In the genomic region with DNA sequence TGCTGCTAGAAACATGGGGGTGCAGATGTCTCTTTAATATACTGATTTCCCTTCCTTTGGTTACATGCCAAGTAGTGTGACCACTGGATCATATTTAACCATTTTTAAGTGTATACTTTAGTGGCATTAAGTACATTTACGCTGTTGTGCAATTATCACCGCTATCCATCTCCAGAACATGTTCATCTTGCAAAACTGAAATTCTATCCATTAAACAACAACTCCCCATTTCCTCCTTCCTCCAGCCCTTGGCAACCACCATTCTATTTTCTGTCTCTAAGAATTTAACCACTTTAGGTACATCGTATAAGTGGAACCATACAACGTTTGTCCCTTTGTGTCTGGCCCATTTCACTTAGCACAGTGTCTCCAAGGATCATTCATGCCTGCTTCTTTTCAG, we compare ENCODE assay signal across 18 cellular contexts. TPM values are rescaled to one million over a fixed set of nuclear protein-coding genes. Genes with fewer than 3 reads are reported as not detected.
DNase-seq lines count a peak whose midpoint lies in the region; ATAC-seq and TF ChIP-seq lines count a peak whose summit lies in the region.
"Had no signal": no experiment of that assay in that cellular context is flagged by ENCODE, and none has a peak within 500 bp of the region (broad histone marks: within the 10 kb centered on the region; RNA-seq: fewer than 3 reads in every experiment).

No MANE protein-coding gene starts in this region.

- H3K27ac Mint-ChIP-seq in stimulated activated naive CD8-positive, alpha-beta T cell treated with anti-CD3 and anti-CD28 coated beads, Interleukin-15, amount 100 ng/mL, for 72 hours, result no peak overlapping the region
- no peak overlapping the region for H3K27ac Mint-ChIP-seq in GM23338
- H3K27ac Mint-ChIP-seq: activated naive CD8-positive, alpha-beta T cell treated with anti-CD3 and anti-CD28 coated beads for 36 hours; T-helper 1 cell treated with Interleukin-12 subunit alpha and Interleukin-12 subunit beta and Interleukin-4 antibody, amounts not matched to agents 30 μg/mL and 1 μg/mL, for 36 hours had no signal

- H3K36me3 Mint-ChIP-seq in GM23338 (ENCODE audit: low read depth), result no peaks in the 10 kb centered on the region
- H3K36me3 Mint-ChIP-seq: activated naive CD8-positive, alpha-beta T cell treated with anti-CD3 and anti-CD28 coated beads for 36 hours had no signal

- no peak for ATAC-seq in Panc1
- no peak for ATAC-seq in HG02852 (IDR thresholded peaks at IDR 0.05; ENCODE audit: unreplicated experiment)
- no peak for ATAC-seq in stimulated activated naive CD8-positive, alpha-beta T cell treated with anti-CD3 and anti-CD28 coated beads, Interleukin-15, amount 100 ng/mL, for 72 hours
- no peak for ATAC-seq in GM23338
- ATAC-seq: right lobe of liver had no signal

- no peaks in the 10 kb centered on the region for H4K20me1 ChIP-seq in hepatocyte (ENCODE audit: insufficient read depth, poor library complexity, severe bottlenecking)
- H4K20me1 ChIP-seq in GM23338 (replicated peaks; ENCODE audit: insufficient read depth), result no peaks in the 10 kb centered on the region

- H3K27me3 Mint-ChIP-seq in stimulated activated naive CD8-positive, alpha-beta T cell treated with anti-CD3 and anti-CD28 coated beads, Interleukin-15, amount 100 ng/mL, for 72 hours, result no peaks in the 10 kb centered on the region
- peaks cover 5% of the 10 kb centered on the region for H3K27me3 Mint-ChIP-seq in GM23338 (ENCODE audit: insufficient read depth, low read depth, poor library complexity)
- H3K27me3 Mint-ChIP-seq: activated naive CD8-positive, alpha-beta T cell treated with anti-CD3 and anti-CD28 coated beads for 36 hours had no signal

- H3K9me3 ChIP-seq in Panc1 (ENCODE audit: control insufficient read depth, insufficient read depth, low read depth, low read length) (no peaks in the 10 kb centered on the region; the same call in 1 of the 2 replicates), hepatocyte (ENCODE audit: low read depth) (no peaks in the 10 kb centered on the region), transverse colon (no peaks in the 10 kb centered on the region)
- H3K9me3 ChIP-seq: Peyer's patch, right lobe of liver, stomach had no signal

- H3K36me3 ChIP-seq in Panc1 (ENCODE audit: control insufficient read depth, insufficient read depth, low read length), result no peaks in the 10 kb centered on the region
- no peaks in the 10 kb centered on the region for H3K36me3 ChIP-seq in hepatocyte (replicated peaks; ENCODE audit: insufficient read depth, low read depth)
- no peaks in the 10 kb centered on the region for H3K36me3 ChIP-seq in transverse colon
- no peaks in the 10 kb centered on the region for H3K36me3 ChIP-seq in GM23338 (ENCODE audit: insufficient read depth)
- H3K36me3 ChIP-seq: neural progenitor cell, Peyer's patch, right lobe of liver, stomach had no signal

- in situ Hi-C loops in Panc1 (cut with HindIII; ENCODE audit: low pct_unique_long_range_greater_than_20kb, low sequenced_read_pairs) (no loop called here), transverse colon (cut with MboI; ENCODE audit: low pct_ligation_motif_present in 1 of 4, low pct_unique_long_range_greater_than_20kb in 1 of 4, low sequenced_read_pairs in 3 of 4) (no loop called here)

- TF ChIP-seq EP300 in transverse colon (IDR thresholded peaks at IDR 0.05; ENCODE audit: low read depth), result no peak

- DNase-seq in NCI-H510A treated with DMSO at 0.1 percent for 48 hours (lab: John Stamatoyannopoulos, UW), result peak; percentile 3
- no peak for DNase-seq in NCI-H510A (lab: John Stamatoyannopoulos, UW)
- DNase-seq in Panc1 (ENCODE audit: low read depth, low spot score), result no peak
- no peak for DNase-seq in hepatocyte (ENCODE audit: low spot score)
- no peak for DNase-seq in transverse colon
- no peak for DNase-seq in stimulated activated naive CD8-positive, alpha-beta T cell treated with anti-CD3 and anti-CD28 coated beads, Interleukin-15, amount 100 ng/mL, for 72 hours
- no peak for DNase-seq in GM23338 (ENCODE audit: low spot score)
- DNase-seq: activated CD4-positive, CD25-positive, alpha-beta regulatory T cell treated with anti-CD3 and anti-CD28 coated beads, Interleukin-2, amount 50 U/mL, for 72 hours; activated naive CD8-positive, alpha-beta T cell treated with anti-CD3 and anti-CD28 coated beads for 36 hours; cerebellar nuclear complex; COR-L47; Peyer's patch; right lobe of liver; stomach had no signal

- no peak for TF ChIP-seq POLR2A in transverse colon (IDR thresholded peaks at IDR 0.05)

- TF ChIP-seq CTCF in Panc1 (IDR thresholded peaks at IDR 0.05) (no peak), hepatocyte (IDR thresholded peaks at IDR 0.05; ENCODE audit: poor library complexity) (no peak), transverse colon (IDR thresholded peaks at IDR 0.05) (no peak), GM23338 (conservative IDR thresholded peaks at IDR 0.05; ENCODE audit: low read depth in 2 of 2) (no peak)

- H3K27ac ChIP-seq in Panc1 (ENCODE audit: low read length), result peak overlapping the region; percentile 90
- H3K27ac ChIP-seq in hepatocyte, result peak overlapping the region; percentile 92
- peak overlapping the region; percentile 87 to 96 (median 90) for H3K27ac ChIP-seq in transverse colon
- H3K27ac ChIP-seq in GM23338 (ENCODE audit: low read depth), result no peak overlapping the region
- H3K27ac ChIP-seq: neural progenitor cell, right lobe of liver had no signal

- H3K79me2 ChIP-seq in hepatocyte, result no peaks in the 10 kb centered on the region
- no peaks in the 10 kb centered on the region for H3K79me2 ChIP-seq in GM23338 (replicated peaks; ENCODE audit: insufficient read depth)

- CTCF ChIA-PET in Panc1 (lab: Charles Lee), result no interaction called here

- no peaks in the 10 kb centered on the region for H3K9me3 Mint-ChIP-seq in stimulated activated naive CD8-positive, alpha-beta T cell treated with anti-CD3 and anti-CD28 coated beads, Interleukin-15, amount 100 ng/mL, for 72 hours
- no peaks in the 10 kb centered on the region; the same call in 2 of the 3 replicates for H3K9me3 Mint-ChIP-seq in GM23338
- H3K9me3 Mint-ChIP-seq: activated naive CD8-positive, alpha-beta T cell treated with anti-CD3 and anti-CD28 coated beads for 36 hours; neural progenitor cell; T-helper 1 cell treated with Interleukin-12 subunit alpha and Interleukin-12 subunit beta and Interleukin-4 antibody, amounts not matched to agents 30 μg/mL and 1 μg/mL, for 36 hours had no signal

- no peak overlapping the region for H3K4me3 Mint-ChIP-seq in stimulated activated naive CD8-positive, alpha-beta T cell treated with anti-CD3 and anti-CD28 coated beads, Interleukin-15, amount 100 ng/mL, for 72 hours
- no peak overlapping the region for H3K4me3 Mint-ChIP-seq in GM23338
- H3K4me3 Mint-ChIP-seq: activated naive CD8-positive, alpha-beta T cell treated with anti-CD3 and anti-CD28 coated beads for 36 hours; neural progenitor cell; T-helper 1 cell treated with Interleukin-12 subunit alpha and Interleukin-12 subunit beta and Interleukin-4 antibody, amounts not matched to agents 30 μg/mL and 1 μg/mL, for 36 hours had no signal

- no peaks in the 10 kb centered on the region for H3K9me2 ChIP-seq in hepatocyte (replicated peaks; ENCODE audit: insufficient read depth)
- H3K9me2 ChIP-seq in GM23338 (ENCODE audit: insufficient read depth), result peaks cover 8% of the 10 kb centered on the region

- POLR2A ChIA-PET in Panc1 (lab: Charles Lee), result interaction anchor here (0.6 kb wide), 1 partner anchor 76 kb away, joined by 4 read pairs; no protein-coding TSS in a partner anchor

- H3K4me2 ChIP-seq in hepatocyte, result no peak overlapping the region
- H3K4me2 ChIP-seq in GM23338, result no peak overlapping the region
- H3K4me2 ChIP-seq: neural progenitor cell had no signal

- peaks cover 40% of the 10 kb centered on the region for H3K4me1 ChIP-seq in Panc1 (ENCODE audit: control insufficient read depth, insufficient read depth, low read length)
- H3K4me1 ChIP-seq in hepatocyte (ENCODE audit: insufficient read depth), result peaks cover 33% of the 10 kb centered on the region
- H3K4me1 ChIP-seq in transverse colon, result peaks cover 25 to 37% (median 34%) of the 10 kb centered on the region in 4 donors
- H3K4me1 ChIP-seq in GM23338 (ENCODE audit: insufficient read depth), result no peaks in the 10 kb centered on the region
- H3K4me1 ChIP-seq: neural progenitor cell, right lobe of liver had no signal

- intact Hi-C loops in Panc1 (cut with micrococcal nuclease; ENCODE audit: unreplicated experiment), result no loop called here
- intact Hi-C loops in transverse colon (cut with DNase I; ENCODE audit: low total_unique reads), result loop anchor here (10.0 kb wide), 1 partner anchor 48 kb away; a partner anchor contains a TSS

- no TSS peak for BruUV-seq in Panc1 (replicated peaks; lab: Mats Ljungman, UMichigan)

- WGBS in hepatocyte (ENCODE audit: low lambda C conversion rate, missing lambda C conversion rate), result 62% methylated on average over 4 of the region's 4 CpGs
- 57 to 79% methylated on average over 4 of the region's 4 CpGs for WGBS in transverse colon (ENCODE audit: low coverage in 1 of 2), 2 donors

- no peak overlapping the region for H2AFZ ChIP-seq in hepatocyte
- no peak overlapping the region for H2AFZ ChIP-seq in GM23338
- H2AFZ ChIP-seq: neural progenitor cell had no signal

- H3K4me3 ChIP-seq in Panc1 (ENCODE audit: low read depth in 2 of 2, low read length in 2 of 2) (no peak overlapping the region), hepatocyte (no peak overlapping the region), transverse colon (no peak overlapping the region), GM23338 (no peak overlapping the region)
- H3K4me3 ChIP-seq: lung, neural progenitor cell, Peyer's patch, right lobe of liver, stomach had no signal

- no peaks in the 10 kb centered on the region for H3F3A ChIP-seq in GM23338 (replicated peaks; ENCODE audit: low read depth)

- H3K27me3 ChIP-seq in Panc1 (ENCODE audit: control insufficient read depth, insufficient read depth, low read length) (no peaks in the 10 kb centered on the region), hepatocyte (no peaks in the 10 kb centered on the region), transverse colon (no peaks in the 10 kb centered on the region), GM23338 (ENCODE audit: insufficient read depth) (no peaks in the 10 kb centered on the region)
- H3K27me3 ChIP-seq: neural progenitor cell, Peyer's patch, right lobe of liver, stomach had no signal

- peaks cover 33% of the 10 kb centered on the region for H3K4me1 Mint-ChIP-seq in stimulated activated naive CD8-positive, alpha-beta T cell treated with anti-CD3 and anti-CD28 coated beads, Interleukin-15, amount 100 ng/mL, for 72 hours
- H3K4me1 Mint-ChIP-seq in GM23338, result peaks cover 8% of the 10 kb centered on the region; the same call in 2 of the 3 replicates

TF ChIP-seq in GM23338, 12 proteins besides CTCF, POLR2A, EP300 and RAD21 (continues in another document):
- no peak for TF ChIP-seq NANOG (IDR thresholded peaks at IDR 0.05; ENCODE audit: borderline replicate concordance)
- no peak for TF ChIP-seq JUNB (IDR thresholded peaks at IDR 0.05; ENCODE audit: unreplicated experiment)

RNA-seq across cellular contexts. Expression of a gene that starts 44.4 kb away (rescaled TPM):
- total RNA-seq in Panc1 (2021; ENCODE audit: unreplicated experiment) (114 TPM), hepatocyte (39.5 and 46.2 TPM in 2 replicates), transverse colon (10 to 100 TPM; 13.7 to 38.4 (median 29.7) TPM)
- polyA plus RNA-seq in Panc1 (2012; ENCODE audit: insufficient read length), result 59.1 TPM
- polyA plus RNA-seq in hepatocyte (29.3 and 30.5 TPM in 2 replicates), GM23338 (2016; fragmentation: Nextera tagmentation; extraction: Ambion mirVana) (56.1 and 56.3 TPM in 2 replicates)
- total RNA-seq in GM23338 (2014; rRNA removed; shearing (Covaris generic)), result 53.9 and 54.1 TPM in 2 replicates
